Comparison of ENCODE assay signal across 8 cellular contexts in the genomic region with DNA sequence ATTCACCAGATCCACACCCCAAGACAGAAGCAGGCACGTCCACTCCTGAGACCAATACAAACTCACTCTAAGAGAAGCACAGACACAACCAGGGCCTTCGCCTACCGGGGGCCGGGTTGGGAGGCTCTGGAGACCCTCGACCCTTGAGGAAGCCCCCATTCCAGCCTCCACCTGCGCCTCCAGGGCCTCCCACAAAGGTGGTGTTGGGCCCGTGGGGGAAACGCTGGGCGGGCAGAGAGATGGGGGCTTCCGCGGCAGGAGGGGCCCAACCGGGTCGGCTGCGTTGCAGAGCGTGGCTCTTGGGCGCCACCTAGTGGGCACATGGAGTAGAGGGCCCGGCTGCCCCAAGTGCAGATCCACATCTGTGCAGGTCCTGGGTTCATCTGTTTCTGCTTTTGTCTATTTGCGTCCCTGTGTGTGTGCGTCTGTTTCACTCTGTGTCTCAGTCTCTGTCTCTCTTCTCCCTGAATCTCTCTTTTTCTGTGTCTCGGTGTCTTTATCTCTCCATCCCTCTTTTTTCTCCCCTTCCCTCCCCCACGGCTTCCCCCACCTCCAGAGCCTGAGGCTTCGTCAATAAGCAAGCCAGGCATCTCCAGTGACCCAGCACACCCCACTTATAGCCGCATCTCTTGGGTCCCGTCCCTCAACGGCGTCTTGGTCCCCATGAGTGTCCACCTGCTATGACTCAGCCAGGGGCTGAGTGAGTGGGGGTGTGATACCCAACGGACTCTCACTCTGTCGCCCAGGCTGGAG. TPM values are rescaled to one million over a fixed set of nuclear protein-coding genes. Genes with fewer than 3 reads are reported as not detected.
DNase-seq lines count a peak whose midpoint lies in the region; ATAC-seq and TF ChIP-seq lines count a peak whose summit lies in the region.

No MANE protein-coding gene starts in this region.

- H3K27ac Mint-ChIP-seq in CD4-positive, alpha-beta T cell, result no peak overlapping the region

- POLR2A ChIA-PET in CD4-positive, alpha-beta T cell (lab: Charles Lee), result no interaction called here
- POLR2A ChIA-PET in RWPE1 (lab: Yijun Ruan, JAX; ENCODE audit: low non-redundant PET), result no interaction called here

- H3K9me3 Mint-ChIP-seq in CD4-positive, alpha-beta T cell, result no peaks in the 10 kb centered on the region

- intact Hi-C loops in CD4-positive, alpha-beta T cell (cut with DNase I, micrococcal nuclease), result loop anchor here (2.0 kb wide), 1 partner anchor 529 kb away; no protein-coding TSS in a partner anchor
- intact Hi-C loops in thyroid gland (cut with DNase I), result loop anchor here (5.0 kb wide), 1 partner anchor 531 kb away; no protein-coding TSS in a partner anchor

- H3K9me3 ChIP-seq in CD4-positive, alpha-beta T cell (ENCODE audit: control insufficient read depth, low read length), result no peaks in the 10 kb centered on the region
- H3K9me3 ChIP-seq in osteoblast (ENCODE audit: low read depth, low read length) (no peaks in the 10 kb centered on the region), thyroid gland (no peaks in the 10 kb centered on the region)

- no peaks in the 10 kb centered on the region for H3K27me3 ChIP-seq in CD4-positive, alpha-beta T cell (ENCODE audit: control insufficient read depth, insufficient read depth, low read length)
- no peaks in the 10 kb centered on the region for H3K27me3 ChIP-seq in osteoblast (ENCODE audit: insufficient read depth, low read length)
- no peaks in the 10 kb centered on the region for H3K27me3 ChIP-seq in thyroid gland

- H3K27me3 Mint-ChIP-seq in CD4-positive, alpha-beta T cell, result no peaks in the 10 kb centered on the region

- peak; percentile 88 for ATAC-seq in CD4-positive, alpha-beta T cell (ENCODE audit: poor library complexity)

- H3K27ac ChIP-seq in CD4-positive, alpha-beta T cell (ENCODE audit: low read depth, low read length), result no peak overlapping the region
- H3K27ac ChIP-seq in RWPE1 (peak overlapping the region; percentile 62), osteoblast (ENCODE audit: low read depth, low read length) (no peak overlapping the region), thyroid gland (no peak overlapping the region)

- no peaks in the 10 kb centered on the region for H3K4me1 ChIP-seq in osteoblast (ENCODE audit: insufficient read depth, low read length)
- peaks cover 13 to 34% of the 10 kb centered on the region in 2 donors for H3K4me1 ChIP-seq in thyroid gland

- CTCF ChIA-PET in CD4-positive, alpha-beta T cell (lab: Charles Lee), result no interaction called here
- CTCF ChIA-PET in RWPE1 (lab: Yijun Ruan, JAX), result interaction anchor here (0.6 kb wide), 1 partner anchor 94 kb away, joined by 3 read pairs; no protein-coding TSS in a partner anchor

- peak; percentile 97 for TF ChIP-seq CTCF in CD4-positive, alpha-beta T cell (IDR thresholded peaks at IDR 0.05)
- TF ChIP-seq CTCF in RWPE1 (conservative IDR thresholded peaks at IDR 0.05; ENCODE audit: low read depth), result peak; percentile 95
- peak; percentile 93 for TF ChIP-seq CTCF in osteoblast (IDR thresholded peaks at IDR 0.05; ENCODE audit: extremely low read depth, low read depth, low read length)
- TF ChIP-seq CTCF in thyroid gland (IDR thresholded peaks at IDR 0.05), result peak; percentile 80 to 99 (median 92)

- no peak overlapping the region for H2AFZ ChIP-seq in osteoblast (ENCODE audit: low read length)

- peak; percentile 50 to 78 (median 65) for DNase-seq in CD4-positive, alpha-beta T cell
- DNase-seq in HS-5 (ENCODE audit: low read depth) (peak; percentile 5), RWPE1 (ENCODE audit: low spot score) (peak; percentile 75), fibroblast of the conjunctiva (ENCODE audit: low read depth) (peak; percentile 17), osteoblast (ENCODE audit: insufficient read length, low spot score, missing footprints) (peak; percentile 97), thyroid gland (peak; percentile 54 to 61), pons (ENCODE audit: low spot score) (no peak)
- DNase-seq in activated T-helper 1 cell treated with anti-CD3 and anti-CD28 coated beads, Interleukin-2, amount 50 U/mL, for 16 hours (ENCODE audit: low read depth in 1 of 2, low spot score in 1 of 2), result peak; percentile 59 to 61

- peak overlapping the region; percentile 48 for H3K4me2 ChIP-seq in osteoblast (ENCODE audit: insufficient read depth, low read length)

- H3K36me3 ChIP-seq in osteoblast (ENCODE audit: insufficient read depth, low read length), result no peaks in the 10 kb centered on the region
- no peaks in the 10 kb centered on the region for H3K36me3 ChIP-seq in thyroid gland

- H3K36me3 Mint-ChIP-seq in CD4-positive, alpha-beta T cell (ENCODE audit: low read depth), result peaks cover 3% of the 10 kb centered on the region

- H4K20me1 ChIP-seq in osteoblast (ENCODE audit: insufficient read depth, low read length), result peaks cover 6% of the 10 kb centered on the region

- whole genome bisulfite sequencing in thyroid gland, 2 donors, result 24 to 26% methylated on average over 25 to 27 of the region's 28 CpGs

- peaks cover 10% of the 10 kb centered on the region for H3K4me1 Mint-ChIP-seq in CD4-positive, alpha-beta T cell (ENCODE audit: low read depth)

- H3K4me3 ChIP-seq in osteoblast (ENCODE audit: insufficient read depth, low read length), result no peak overlapping the region
- no peak overlapping the region for H3K4me3 ChIP-seq in thyroid gland (replicated peaks in 1 of 3)

- TF ChIP-seq POLR2A in thyroid gland (IDR thresholded peaks at IDR 0.05), result no peak

- no peak overlapping the region for H3K4me3 Mint-ChIP-seq in CD4-positive, alpha-beta T cell

- no peaks in the 10 kb centered on the region for H3K79me2 ChIP-seq in osteoblast (ENCODE audit: insufficient read depth, low read length)

RNA-seq across cellular contexts. Expression of gene TINCR, which starts 10.5 kb away (rescaled TPM):
- 1 to 10 TPM in 1 of 2 experiments, under 1 TPM in 1; 0.74 to 1.6 TPM for total RNA-seq in CD4-positive, alpha-beta T cell
- total RNA-seq in osteoblast (under 0.01 and 0.36 TPM in 2 replicates), thyroid gland (not detected)

RNA-seq across cellular contexts. Expression of gene SAFB2, which starts 44.3 kb away (rescaled TPM):
- total RNA-seq in CD4-positive, alpha-beta T cell, result 100 to 1,000 TPM; 238 to 246 TPM
- 38.0 and 43.0 TPM in 2 replicates for total RNA-seq in osteoblast
- 10 to 100 TPM; 52.2 to 74.5 (median 65.3) TPM for total RNA-seq in thyroid gland

RNA-seq across cellular contexts. Expression of gene SAFB, which starts 44.6 kb away (rescaled TPM):
- total RNA-seq in CD4-positive, alpha-beta T cell, result 100 to 1,000 TPM; 195 to 200 TPM
- total RNA-seq in osteoblast, result 33.7 and 42.4 TPM in 2 replicates
- 100 to 1,000 TPM in 2 of 4 donors, 10 to 100 TPM in 2; 70.1 to 129 (median 86.7) TPM for total RNA-seq in thyroid gland
